ENCODE assay signal across 10 cellular contexts in genomic region chr7:1669486-1669951, GRCh38. TPM values are rescaled to one million over a fixed set of nuclear protein-coding genes. Genes with fewer than 3 reads are reported as not detected.
A peak's percentile ranks its signal among the peaks of the same experiment; 100 is the strongest.
DNase-seq lines count a peak whose midpoint lies in the region; ATAC-seq and FAIRE-seq lines count a peak whose summit lies in the region.
"Had no signal": no experiment of that assay in that cellular context is flagged by ENCODE, and none has a peak within 500 bp of the region (broad histone marks: within the 10 kb centered on the region; RNA-seq: fewer than 3 reads in every experiment).

No MANE protein-coding gene starts in this region.

- no peak overlapping the region for H3K4me3 Mint-ChIP-seq in activated CD4-positive, alpha-beta T cell treated with anti-CD3 and anti-CD28 coated beads for 36 hours
- peak overlapping the region in 1 of 2 donors; percentile 50 for H3K4me3 Mint-ChIP-seq in stimulated activated naive CD8-positive, alpha-beta T cell treated with anti-CD3 and anti-CD28 coated beads, Interleukin-15, amount 100 ng/mL, for 72 hours

- no peaks in the 10 kb centered on the region for H3K9me3 Mint-ChIP-seq in activated CD4-positive, alpha-beta T cell treated with anti-CD3 and anti-CD28 coated beads for 36 hours (ENCODE audit: low read depth)
- no peaks in the 10 kb centered on the region for H3K9me3 Mint-ChIP-seq in stimulated activated naive CD8-positive, alpha-beta T cell treated with anti-CD3 and anti-CD28 coated beads, Interleukin-15, amount 100 ng/mL, for 72 hours

- intact Hi-C loops in activated CD4-positive, alpha-beta T cell treated with anti-CD3 and anti-CD28 coated beads for 36 hours (cut with DNase I, micrococcal nuclease) = loop anchor here (5.0 to 10.0 kb wide), 6 partner anchors 85 to 683 kb away; partner anchors contain the start of genes EIF3B (in 1 of the 2), MAD1L1 (in 1 of the 2) and UNCX (in 1 of the 2)

- peaks cover 6% of the 10 kb centered on the region for H3K4me1 Mint-ChIP-seq in activated CD4-positive, alpha-beta T cell treated with anti-CD3 and anti-CD28 coated beads for 36 hours
- H3K4me1 Mint-ChIP-seq in stimulated activated naive CD8-positive, alpha-beta T cell treated with anti-CD3 and anti-CD28 coated beads, Interleukin-15, amount 100 ng/mL, for 72 hours = peaks cover 28% of the 10 kb centered on the region

- no peak overlapping the region for H3K27ac Mint-ChIP-seq in activated CD4-positive, alpha-beta T cell treated with anti-CD3 and anti-CD28 coated beads for 36 hours
- H3K27ac Mint-ChIP-seq in stimulated activated naive CD8-positive, alpha-beta T cell treated with anti-CD3 and anti-CD28 coated beads, Interleukin-15, amount 100 ng/mL, for 72 hours = no peak overlapping the region

- FAIRE-seq in HTR-8/SVneo (lab: Jason Lieb, UNC) = no peak

- H3K27me3 Mint-ChIP-seq in activated CD4-positive, alpha-beta T cell treated with anti-CD3 and anti-CD28 coated beads for 36 hours = peaks cover 21% of the 10 kb centered on the region
- H3K27me3 Mint-ChIP-seq in stimulated activated naive CD8-positive, alpha-beta T cell treated with anti-CD3 and anti-CD28 coated beads, Interleukin-15, amount 100 ng/mL, for 72 hours = peaks cover 69% of the 10 kb centered on the region

- DNase-seq in activated CD4-positive, alpha-beta T cell treated with anti-CD3 and anti-CD28 coated beads for 36 hours = peak; percentile 21
- no peak for DNase-seq in activated CD4-positive, alpha-beta T cell treated with anti-CD3 and anti-CD28 coated beads, Interleukin-2, amount 50 U/mL, for 1 hour
- DNase-seq in activated CD8-positive, alpha-beta memory T cell treated with anti-CD3 and anti-CD28 coated beads for 24 hours = peak; percentile 60
- DNase-seq in iPS-NIHi11 (ENCODE audit: low spot score) (peak; percentile 64), HTR-8/SVneo (ENCODE audit: insufficient read length, low spot score) (no peak), DMS53 treated with DMSO at 0.1 percent for 48 hours (lab: John Stamatoyannopoulos, UW; ENCODE audit: unreplicated experiment) (no peak)
- DNase-seq in stimulated activated naive CD8-positive, alpha-beta T cell treated with anti-CD3 and anti-CD28 coated beads, Interleukin-15, amount 100 ng/mL, for 72 hours = peak; percentile 14 to 20
- DNase-seq: C1 segment of cervical spinal cord; stimulated activated CD4-positive, alpha-beta T cell treated with anti-CD3 and anti-CD28 coated beads, Interleukin-1b, Interleukin-23, amount 100 ng/mL, for 48 hours had no signal

- POLR2A ChIA-PET in activated CD4-positive, alpha-beta T cell treated with anti-CD3 and anti-CD28 coated beads for 36 hours (lab: Charles Lee) = no interaction called here

- no peaks in the 10 kb centered on the region for H3K36me3 Mint-ChIP-seq in activated CD4-positive, alpha-beta T cell treated with anti-CD3 and anti-CD28 coated beads for 36 hours (ENCODE audit: low read depth)

- CTCF ChIA-PET in activated CD4-positive, alpha-beta T cell treated with anti-CD3 and anti-CD28 coated beads for 36 hours (lab: Charles Lee) = no interaction called here

- ATAC-seq in activated CD4-positive, alpha-beta T cell treated with anti-CD3 and anti-CD28 coated beads for 36 hours = no peak
- ATAC-seq in stimulated activated naive CD8-positive, alpha-beta T cell treated with anti-CD3 and anti-CD28 coated beads, Interleukin-15, amount 100 ng/mL, for 72 hours = no peak
- no peak for ATAC-seq in HG03175 (IDR thresholded peaks at IDR 0.05; ENCODE audit: unreplicated experiment)

RNA-seq across cellular contexts. Expression of gene ELFN1, which starts 0.6 kb away (rescaled TPM):
- total RNA-seq in activated CD4-positive, alpha-beta T cell treated with anti-CD3 and anti-CD28 coated beads for 36 hours = under 1 TPM; 0.05 to 0.09 TPM

Comparison
In these comparisons a context has a peak if more than half of its experiments do, and no peak if none do; other contexts are left out.
1. DNase-seq: peak in activated CD4-positive, alpha-beta T cell treated with anti-CD3 and anti-CD28 coated beads for 36 hours (single experiment), activated CD8-positive, alpha-beta memory T cell treated with anti-CD3 and anti-CD28 coated beads for 24 hours (single experiment), iPS-NIHi11 (single experiment) and stimulated activated naive CD8-positive, alpha-beta T cell treated with anti-CD3 and anti-CD28 coated beads, Interleukin-15, amount 100 ng/mL, for 72 hours (2 of 2); none in activated CD4-positive, alpha-beta T cell treated with anti-CD3 and anti-CD28 coated beads, Interleukin-2, amount 50 U/mL, for 1 hour (single experiment), HTR-8/SVneo (single experiment) and DMS53 treated with DMSO at 0.1 percent for 48 hours (single experiment).